Comparison of ENCODE assay signal across 8 cellular contexts in the genomic region with DNA sequence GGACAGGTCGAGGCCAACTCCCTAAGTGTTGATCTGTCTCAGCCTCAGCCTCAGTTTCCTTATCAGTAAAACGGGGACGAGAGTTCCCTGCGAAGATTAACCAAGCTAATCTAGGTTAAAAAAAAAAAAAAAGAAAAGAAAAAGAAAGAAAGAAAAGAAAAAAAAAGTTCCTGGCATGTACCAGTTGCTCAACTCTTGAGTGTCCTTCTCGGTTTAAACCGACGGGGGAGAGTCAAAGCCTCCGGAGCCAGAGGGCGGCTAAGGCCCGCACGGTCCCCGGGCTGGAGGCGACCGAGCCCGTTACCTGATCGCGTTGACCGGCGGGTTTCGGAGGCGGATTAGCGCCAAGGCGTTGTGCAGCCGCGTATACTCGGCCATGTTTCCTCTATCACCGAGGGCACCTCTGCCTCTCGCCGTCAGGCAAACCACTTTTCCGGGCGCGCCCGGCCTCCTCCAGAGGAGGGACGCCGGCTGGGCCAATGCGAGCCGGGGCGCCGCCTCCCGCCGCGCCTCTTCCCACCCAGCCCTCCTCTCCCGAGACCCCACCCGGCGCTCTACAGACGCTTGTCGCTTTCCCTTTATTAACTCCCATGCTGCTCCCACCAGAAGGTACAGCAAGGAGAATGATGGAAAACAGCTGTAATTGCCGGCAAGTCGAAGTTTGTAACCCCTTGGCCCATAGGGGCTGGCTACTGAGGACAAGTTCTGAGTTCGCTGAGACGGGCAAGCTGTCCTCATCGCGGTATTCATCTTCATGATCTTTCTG. TPM values are rescaled to one million over a fixed set of nuclear protein-coding genes. Genes with fewer than 3 reads are reported as not detected.
A peak's percentile ranks its signal among the peaks of the same experiment; 100 is the strongest.
DNase-seq lines count a peak whose midpoint lies in the region; ATAC-seq, FAIRE-seq and TF ChIP-seq lines count a peak whose summit lies in the region.

A gene (minus strand): TSS at position 405 of the 766 bp plus-strand sequence. CDS start 27 bp downstream, at position 378.

- H2AFZ ChIP-seq in parathyroid adenoma = peak within 1 kb of the TSS; percentile 96

- H3K4me2 ChIP-seq in parathyroid adenoma (ENCODE audit: low read length) = peak within 1 kb of the TSS; percentile 69

- H3K9ac ChIP-seq in parathyroid adenoma = no peak within 1 kb of the TSS

- peak; percentile 86 for ATAC-seq in GM19043 (IDR thresholded peaks at IDR 0.05; ENCODE audit: low read depth, unreplicated experiment)

- H3K4me3 ChIP-seq in AG04449 (ENCODE audit: low read depth, low read length) (peak within 1 kb of the TSS; percentile 76), SJSA1 (peak within 1 kb of the TSS; percentile 62), parathyroid adenoma (ENCODE audit: low read depth, low read length) (peak within 1 kb of the TSS; percentile 57), thymus (ENCODE audit: low read length) (peak within 1 kb of the TSS; percentile 55)

- CTCF ChIA-PET in AG04449 (lab: Yijun Ruan, JAX) = interaction anchor here (0.7 to 1.1 kb wide), 2 partner anchors 17 to 450 kb away, joined by 3 read pairs; no protein-coding TSS in a partner anchor
- CTCF ChIA-PET in activated naive CD4-positive, alpha-beta T cell treated with anti-CD3 and anti-CD28 coated beads, Interleukin-2, amount 10 ng/mL, durations not matched to agents 7 days and 5 days (lab: Charles Lee) = interaction anchor here (0.6 kb wide), 1 partner anchor 24 kb away, joined by 3 read pairs; no protein-coding TSS in a partner anchor

- H3K79me2 ChIP-seq in parathyroid adenoma = no peaks in the 10 kb centered on the region

- H3K27ac Mint-ChIP-seq in activated naive CD4-positive, alpha-beta T cell treated with anti-CD3 and anti-CD28 coated beads, Interleukin-2, amount 10 ng/mL, durations not matched to agents 7 days and 5 days = no peak within 1 kb of the TSS
- H3K27ac Mint-ChIP-seq in glutamatergic neuron (ENCODE audit: unreplicated experiment) = peak within 1 kb of the TSS; percentile 18

- H3K36me3 ChIP-seq in SJSA1 (no peaks in the 10 kb centered on the region), parathyroid adenoma (ENCODE audit: control insufficient read depth, insufficient read depth, low read length) (no peaks in the 10 kb centered on the region), thymus (ENCODE audit: control insufficient read depth, insufficient read depth) (no peaks in the 10 kb centered on the region)

- peak; percentile 87 for FAIRE-seq in HTR-8/SVneo (lab: Jason Lieb, UNC)

- H3K9me3 ChIP-seq in SJSA1 (replicated peaks) (no peaks in the 10 kb centered on the region), parathyroid adenoma (ENCODE audit: control insufficient read depth, low read length) (no peaks in the 10 kb centered on the region), thymus (ENCODE audit: control insufficient read depth) (no peaks in the 10 kb centered on the region)

- peaks cover 3% of the 10 kb centered on the region for H3K27me3 Mint-ChIP-seq in activated naive CD4-positive, alpha-beta T cell treated with anti-CD3 and anti-CD28 coated beads, Interleukin-2, amount 10 ng/mL, durations not matched to agents 7 days and 5 days
- peaks cover 3% of the 10 kb centered on the region for H3K27me3 Mint-ChIP-seq in glutamatergic neuron (ENCODE audit: unreplicated experiment)

- WGBS in thymus = 9% methylated on average over 53 of the region's 53 CpGs

- TF ChIP-seq CTCF in AG04449 (IDR thresholded peaks at IDR 0.05; ENCODE audit: insufficient read depth, low read length, missing control alignments) (no peak), glutamatergic neuron (IDR thresholded peaks at IDR 0.05; ENCODE audit: partially characterized antibody, unreplicated experiment) (no peak), parathyroid adenoma (IDR thresholded peaks at IDR 0.05) (no peak)

- no peak for DNase-seq in AG04449 (ENCODE audit: low read depth, low spot score)
- DNase-seq in HTR-8/SVneo (ENCODE audit: insufficient read length, low spot score) = peak; percentile 87
- peak; percentile 72 to 75 for DNase-seq in SJSA1 (ENCODE audit: low read depth in 1 of 2, low spot score in 2 of 2)
- peak; percentile 66 for DNase-seq in activated naive CD4-positive, alpha-beta T cell treated with anti-CD3 and anti-CD28 coated beads, Interleukin-2, amount 10 ng/mL, durations not matched to agents 7 days and 5 days
- DNase-seq in glutamatergic neuron = peak; percentile 62

- H3K27ac ChIP-seq in SJSA1 (no peak within 1 kb of the TSS), parathyroid adenoma (peak within 1 kb of the TSS; percentile 37), thymus (ENCODE audit: low read depth) (no peak within 1 kb of the TSS)

- H3K4me1 Mint-ChIP-seq in activated naive CD4-positive, alpha-beta T cell treated with anti-CD3 and anti-CD28 coated beads, Interleukin-2, amount 10 ng/mL, durations not matched to agents 7 days and 5 days = peaks cover 2% of the 10 kb centered on the region
- H3K4me1 Mint-ChIP-seq in glutamatergic neuron (ENCODE audit: low read depth, unreplicated experiment) = no peaks in the 10 kb centered on the region

- H3K36me3 Mint-ChIP-seq in activated naive CD4-positive, alpha-beta T cell treated with anti-CD3 and anti-CD28 coated beads, Interleukin-2, amount 10 ng/mL, durations not matched to agents 7 days and 5 days = peaks cover 2% of the 10 kb centered on the region
- peaks cover 16% of the 10 kb centered on the region for H3K36me3 Mint-ChIP-seq in glutamatergic neuron (ENCODE audit: unreplicated experiment)

- peaks cover 9% of the 10 kb centered on the region for H3K4me1 ChIP-seq in SJSA1 (replicated peaks)
- no peaks in the 10 kb centered on the region for H3K4me1 ChIP-seq in parathyroid adenoma
- peaks cover 3% of the 10 kb centered on the region for H3K4me1 ChIP-seq in thymus (ENCODE audit: control insufficient read depth, insufficient read depth, low read length)

- H3K9me3 Mint-ChIP-seq in activated naive CD4-positive, alpha-beta T cell treated with anti-CD3 and anti-CD28 coated beads, Interleukin-2, amount 10 ng/mL, durations not matched to agents 7 days and 5 days = peaks cover 7% of the 10 kb centered on the region
- H3K9me3 Mint-ChIP-seq in glutamatergic neuron (ENCODE audit: unreplicated experiment) = peaks cover 3% of the 10 kb centered on the region

- H3K4me3 Mint-ChIP-seq in activated naive CD4-positive, alpha-beta T cell treated with anti-CD3 and anti-CD28 coated beads, Interleukin-2, amount 10 ng/mL, durations not matched to agents 7 days and 5 days = peak within 1 kb of the TSS; percentile 69
- peak within 1 kb of the TSS; percentile 67 for H3K4me3 Mint-ChIP-seq in glutamatergic neuron (ENCODE audit: unreplicated experiment)

- POLR2A ChIA-PET in AG04449 (lab: Yijun Ruan, JAX) = interaction anchor here (0.6 kb wide), 1 partner anchor 28 kb away, joined by 3 read pairs; no protein-coding TSS in a partner anchor

- H3K27me3 ChIP-seq in SJSA1 (replicated peaks) = no peaks in the 10 kb centered on the region
- H3K27me3 ChIP-seq in parathyroid adenoma (ENCODE audit: control insufficient read depth, insufficient read depth, low read length) = no peaks in the 10 kb centered on the region
- H3K27me3 ChIP-seq in thymus (ENCODE audit: control insufficient read depth, insufficient read depth) = no peaks in the 10 kb centered on the region

RNA-seq across cellular contexts. Expression of the gene that starts here (rescaled TPM):
- 3.1 and 4.6 TPM in 2 replicates for total RNA-seq in SJSA1 (2014; rRNA removed; shearing (Covaris generic))
- total RNA-seq in glutamatergic neuron (ENCODE audit: unreplicated experiment) = 4.9 TPM
- polyA plus RNA-seq in thymus = 3.6 TPM
